8 cellular contexts compared by ENCODE assay signal in genomic region chr18:13500891-13501887, GRCh38.
DNase-seq lines count a peak whose midpoint lies in the region; ATAC-seq and TF ChIP-seq lines count a peak whose summit lies in the region.

No MANE protein-coding gene starts in this region.

- peak; percentile 94 for DNase-seq in G401 (ENCODE audit: low spot score)
- DNase-seq in NCI-H748 treated with DMSO at 0.1 percent for 48 hours (lab: John Stamatoyannopoulos, UW), result peak; percentile 65
- DNase-seq in fibroblast of peridontal ligament (ENCODE audit: extremely low read depth), result peak; percentile 12
- DNase-seq in osteoblast (ENCODE audit: insufficient read length, low spot score, missing footprints), result no peak
- no peak for DNase-seq in effector CD8-positive, alpha-beta T cell (lab: John Stamatoyannopoulos, UW)
- no peak for DNase-seq in GM20000 (ENCODE audit: low spot score)

- H3K79me2 ChIP-seq in osteoblast (ENCODE audit: insufficient read depth, low read length), result no peaks in the 10 kb centered on the region

- no peak overlapping the region for H3K4me3 ChIP-seq in osteoblast (ENCODE audit: insufficient read depth, low read length)

- no peaks in the 10 kb centered on the region for H4K20me1 ChIP-seq in osteoblast (ENCODE audit: insufficient read depth, low read length)

- H3K27me3 ChIP-seq in osteoblast (ENCODE audit: insufficient read depth, low read length), result peaks cover 9% of the 10 kb centered on the region

- H3K9me3 ChIP-seq in osteoblast (ENCODE audit: low read depth, low read length), result no peaks in the 10 kb centered on the region

- ATAC-seq in GM19324 (IDR thresholded peaks at IDR 0.05; ENCODE audit: low FRiP score, unreplicated experiment) (no peak), GM19463 (IDR thresholded peaks at IDR 0.05; ENCODE audit: unreplicated experiment) (no peak)

- H3K4me1 ChIP-seq in osteoblast (ENCODE audit: insufficient read depth, low read length), result peaks cover 9% of the 10 kb centered on the region

- no peak overlapping the region for H3K27ac ChIP-seq in osteoblast (ENCODE audit: low read depth, low read length)

- TF ChIP-seq CTCF in osteoblast (IDR thresholded peaks at IDR 0.05; ENCODE audit: extremely low read depth, low read depth, low read length), result no peak
- TF ChIP-seq CTCF in GM20000 (IDR thresholded peaks at IDR 0.05; ENCODE audit: extremely low read depth, missing control alignments), result no peak

- in situ Hi-C loops in G401 (cut with HindIII; ENCODE audit: low sequenced_read_pairs), result no loop called here

- H3K4me2 ChIP-seq in osteoblast (ENCODE audit: insufficient read depth, low read length), result peak overlapping the region; percentile 24

- no peaks in the 10 kb centered on the region for H3K36me3 ChIP-seq in osteoblast (ENCODE audit: insufficient read depth, low read length)

- H2AFZ ChIP-seq in osteoblast (ENCODE audit: low read length), result no peak overlapping the region

Comparison
In these comparisons a context has a peak if more than half of its experiments do, and no peak if none do; other contexts are left out.
1. DNase-seq: peak in G401 (single experiment), NCI-H748 treated with DMSO at 0.1 percent for 48 hours (single experiment) and fibroblast of peridontal ligament (single experiment); none in osteoblast (single experiment), effector CD8-positive, alpha-beta T cell (single experiment) and GM20000 (single experiment).